25 cellular contexts compared by ENCODE assay signal in genomic region chr2:143399679-143400078, GRCh38.
DNase-seq lines count a peak whose midpoint lies in the region; ATAC-seq, FAIRE-seq and TF ChIP-seq lines count a peak whose summit lies in the region.
"Had no signal": no experiment of that assay in that cellular context is flagged by ENCODE, and none has a peak within 500 bp of the region (broad histone marks: within the 10 kb centered on the region; RNA-seq: fewer than 3 reads in every experiment).

No MANE protein-coding gene starts in this region.

- no peaks in the 10 kb centered on the region for H3K36me3 ChIP-seq in breast epithelium
- H3K36me3 ChIP-seq: right lobe of liver had no signal

- no TSS peak for BruUV-seq in MCF 10A (replicated peaks; lab: Mats Ljungman, UMichigan)

- no peak overlapping the region for H3K27ac ChIP-seq in breast epithelium
- H3K27ac ChIP-seq: body of pancreas, C4-2B, parathyroid adenoma, right lobe of liver had no signal

- POLR2A ChIA-PET in MCF 10A (lab: Yijun Ruan, JAX): interaction anchor here (0.6 to 1.4 kb wide), 10 partner anchors 9 to 1015 kb away, joined by 3 to 8 read pairs (median 3); no protein-coding TSS in a partner anchor
- POLR2A ChIA-PET in activated CD4-positive, alpha-beta T cell treated with anti-CD3 and anti-CD28 coated beads for 36 hours (lab: Charles Lee): no interaction called here

- ATAC-seq in activated CD4-positive, alpha-beta T cell treated with anti-CD3 and anti-CD28 coated beads for 36 hours: no peak
- ATAC-seq in HG03097 (IDR thresholded peaks at IDR 0.05; ENCODE audit: low FRiP score, unreplicated experiment): no peak
- ATAC-seq: activated CD8-positive, alpha-beta memory T cell treated with anti-CD3 and anti-CD28 coated beads, Interleukin-2, amount 10 ng/mL, durations not matched to agents 7 days and 5 days; activated T-helper 17 cell treated with anti-CD3 and anti-CD28 coated beads, Interleukin-2, amount 50 U/mL, for 72 hours; body of pancreas; effector memory CD8-positive, alpha-beta T cell; left cardiac atrium; natural killer cell; right lobe of liver had no signal

- TF ChIP-seq POLR2A in breast epithelium (IDR thresholded peaks at IDR 0.05): no peak

- DNase-seq in MCF 10A (ENCODE audit: unreplicated experiment): peak; percentile 56
- DNase-seq in breast epithelium (ENCODE audit: low spot score in 2 of 2): no peak
- peak; percentile 36 to 64 for DNase-seq in foreskin fibroblast
- no peak for DNase-seq in germinal center (ENCODE audit: low spot score)
- DNase-seq in activated CD4-positive, alpha-beta T cell treated with anti-CD3 and anti-CD28 coated beads for 36 hours: no peak
- no peak for DNase-seq in stimulated activated naive CD4-positive, alpha-beta T cell treated with Interleukin-2 at 50 U/mL for 16 hours (lab: John Stamatoyannopoulos, UW)
- DNase-seq: activated CD4-positive, alpha-beta T cell treated with anti-CD3 and anti-CD28 coated beads for 4 hours; activated CD8-positive, alpha-beta memory T cell treated with anti-CD3 and anti-CD28 coated beads, Interleukin-2, amount 10 ng/mL, durations not matched to agents 7 days and 5 days; activated naive CD8-positive, alpha-beta T cell treated with anti-CD3 and anti-CD28 coated beads, Interleukin-2, amount 10 ng/mL, durations not matched to agents 7 days and 5 days; body of pancreas; effector memory CD8-positive, alpha-beta T cell; GF-D8; GOT3; left cardiac atrium; mesendoderm; natural killer cell; NCI-H187; right lobe of liver; Right ventricle myocardium superior had no signal

- intact Hi-C loops in MCF 10A (cut with micrococcal nuclease): no loop called here
- intact Hi-C loops in breast epithelium (cut with DNase I; ENCODE audit: low total_unique reads): no loop called here
- intact Hi-C loops in activated CD4-positive, alpha-beta T cell treated with anti-CD3 and anti-CD28 coated beads for 36 hours (cut with DNase I, micrococcal nuclease): no loop called here

- H3K27me3 Mint-ChIP-seq in MCF 10A (ENCODE audit: insufficient read depth, unreplicated experiment): no peaks in the 10 kb centered on the region
- H3K27me3 Mint-ChIP-seq in activated CD4-positive, alpha-beta T cell treated with anti-CD3 and anti-CD28 coated beads for 36 hours: no peaks in the 10 kb centered on the region
- H3K27me3 Mint-ChIP-seq: activated CD8-positive, alpha-beta memory T cell treated with anti-CD3 and anti-CD28 coated beads, Interleukin-2, amount 10 ng/mL, durations not matched to agents 7 days and 5 days; activated naive CD8-positive, alpha-beta T cell treated with anti-CD3 and anti-CD28 coated beads, Interleukin-2, amount 10 ng/mL, durations not matched to agents 7 days and 5 days; activated T-helper 17 cell treated with anti-CD3 and anti-CD28 coated beads, Interleukin-2, amount 50 U/mL, for 72 hours; effector memory CD8-positive, alpha-beta T cell had no signal

- CTCF ChIA-PET in MCF 10A (lab: Yijun Ruan, JAX): interaction anchor here (0.5 to 0.7 kb wide), 3 partner anchors 136 to 562 kb away, joined by 3 to 5 read pairs (median 4); no protein-coding TSS in a partner anchor
- CTCF ChIA-PET in activated CD4-positive, alpha-beta T cell treated with anti-CD3 and anti-CD28 coated beads for 36 hours (lab: Charles Lee): no interaction called here

- H3K4me1 Mint-ChIP-seq in MCF 10A (ENCODE audit: insufficient read depth, unreplicated experiment): peaks cover 36% of the 10 kb centered on the region
- H3K4me1 Mint-ChIP-seq in activated CD4-positive, alpha-beta T cell treated with anti-CD3 and anti-CD28 coated beads for 36 hours: peaks cover 51% of the 10 kb centered on the region

- H3K4me3 Mint-ChIP-seq in MCF 10A (ENCODE audit: unreplicated experiment): no peak overlapping the region
- H3K4me3 Mint-ChIP-seq in activated CD4-positive, alpha-beta T cell treated with anti-CD3 and anti-CD28 coated beads for 36 hours: no peak overlapping the region
- H3K4me3 Mint-ChIP-seq: activated CD8-positive, alpha-beta memory T cell treated with anti-CD3 and anti-CD28 coated beads, Interleukin-2, amount 10 ng/mL, durations not matched to agents 7 days and 5 days; activated naive CD8-positive, alpha-beta T cell treated with anti-CD3 and anti-CD28 coated beads, Interleukin-2, amount 10 ng/mL, durations not matched to agents 7 days and 5 days; effector memory CD8-positive, alpha-beta T cell; natural killer cell had no signal

- no peak overlapping the region for H3K27ac Mint-ChIP-seq in MCF 10A (ENCODE audit: low read depth, unreplicated experiment)
- no peak overlapping the region for H3K27ac Mint-ChIP-seq in activated CD4-positive, alpha-beta T cell treated with anti-CD3 and anti-CD28 coated beads for 36 hours
- H3K27ac Mint-ChIP-seq: activated CD8-positive, alpha-beta memory T cell treated with anti-CD3 and anti-CD28 coated beads, Interleukin-2, amount 10 ng/mL, durations not matched to agents 7 days and 5 days; activated naive CD8-positive, alpha-beta T cell treated with anti-CD3 and anti-CD28 coated beads, Interleukin-2, amount 10 ng/mL, durations not matched to agents 7 days and 5 days; activated T-helper 17 cell treated with anti-CD3 and anti-CD28 coated beads, Interleukin-2, amount 50 U/mL, for 72 hours; natural killer cell had no signal

- H3K4me1 ChIP-seq in breast epithelium: no peaks in the 10 kb centered on the region
- H3K4me1 ChIP-seq: body of pancreas, parathyroid adenoma, right lobe of liver had no signal

- no peaks in the 10 kb centered on the region for H3K36me3 Mint-ChIP-seq in MCF 10A (ENCODE audit: insufficient read depth, unreplicated experiment)
- peaks cover 15% of the 10 kb centered on the region for H3K36me3 Mint-ChIP-seq in activated CD4-positive, alpha-beta T cell treated with anti-CD3 and anti-CD28 coated beads for 36 hours (ENCODE audit: low read depth)
- H3K36me3 Mint-ChIP-seq: natural killer cell had no signal

- TF ChIP-seq CTCF in MCF 10A (IDR thresholded peaks at IDR 0.05; ENCODE audit: unreplicated experiment): no peak
- TF ChIP-seq CTCF in breast epithelium (IDR thresholded peaks at IDR 0.05): no peak
- no peak for TF ChIP-seq CTCF in foreskin fibroblast (IDR thresholded peaks at IDR 0.05; ENCODE audit: low read depth, low read length)

- H3K9me3 ChIP-seq in breast epithelium: no peaks in the 10 kb centered on the region
- H3K9me3 ChIP-seq: body of pancreas, right lobe of liver had no signal

- no peaks in the 10 kb centered on the region for H3K9me3 Mint-ChIP-seq in MCF 10A (ENCODE audit: unreplicated experiment)
- H3K9me3 Mint-ChIP-seq in activated CD4-positive, alpha-beta T cell treated with anti-CD3 and anti-CD28 coated beads for 36 hours (ENCODE audit: low read depth): no peaks in the 10 kb centered on the region
- H3K9me3 Mint-ChIP-seq: activated naive CD8-positive, alpha-beta T cell treated with anti-CD3 and anti-CD28 coated beads, Interleukin-2, amount 10 ng/mL, durations not matched to agents 7 days and 5 days; activated T-helper 17 cell treated with anti-CD3 and anti-CD28 coated beads, Interleukin-2, amount 50 U/mL, for 72 hours; effector memory CD8-positive, alpha-beta T cell; natural killer cell had no signal

- H3K27me3 ChIP-seq in breast epithelium: no peaks in the 10 kb centered on the region
- H3K27me3 ChIP-seq: body of pancreas, right lobe of liver had no signal

- FAIRE-seq in TTC549 (lab: Jason Lieb, UNC): peak; percentile 99
- FAIRE-seq: colon had no signal

- H3K4me3 ChIP-seq in breast epithelium (no peak overlapping the region), foreskin fibroblast (ENCODE audit: low read depth in 1 of 2, low read length in 2 of 2) (no peak overlapping the region)
- H3K4me3 ChIP-seq: body of pancreas, right lobe of liver had no signal

Comparison
In these comparisons a context has a peak if more than half of its experiments do, and no peak if none do; other contexts are left out.
1. DNase-seq: peak in MCF 10A (single experiment) and foreskin fibroblast (2 of 2); none in breast epithelium (0 of 2), germinal center (single experiment), activated CD4-positive, alpha-beta T cell treated with anti-CD3 and anti-CD28 coated beads for 36 hours (single experiment) and stimulated activated naive CD4-positive, alpha-beta T cell treated with Interleukin-2 at 50 U/mL for 16 hours (single experiment).